ENCODE assay signal across 20 cellular contexts in genomic region chr3:64494530-64494929, GRCh38.
"Had no signal": no experiment of that assay in that cellular context is flagged by ENCODE, and none has a peak within 500 bp of the region (broad histone marks: within the 10 kb centered on the region; RNA-seq: fewer than 3 reads in every experiment).

No MANE protein-coding gene starts in this region.

- H3K4me1 ChIP-seq: tibial artery, uterus had no signal

- DNase-seq: activated CD4-positive, alpha-beta T cell treated with anti-CD3 and anti-CD28 coated beads, Interleukin-2, amount 10 ng/mL, durations not matched to agents 24 days and 14 days; activated CD4-positive, CD25-positive, alpha-beta regulatory T cell; activated CD8-positive, alpha-beta memory T cell treated with anti-CD3 and anti-CD28 coated beads, Interleukin-2, amount 50 U/mL, for 48 hours; activated CD8-positive, alpha-beta T cell treated with anti-CD3 and anti-CD28 coated beads, Interleukin-2, amount 10 ng/mL, durations not matched to agents 7 days and 5 days; activated gamma-delta T cell; activated T-cell treated with anti-CD3 and anti-CD28 coated beads, Interleukin-2, amount 50 U/mL, for 72 hours; amniotic stem cell; effector CD4-positive, alpha-beta T cell; foreskin melanocyte; head of caudate nucleus; immature natural killer cell; left colon; mucosa of descending colon; naive thymus-derived CD4-positive, alpha-beta T cell; stimulated activated CD4-positive, alpha-beta T cell treated with anti-CD3 and anti-CD28 coated beads, Interleukin-2, amount 100 ng/mL, for 48 hours; stimulated activated naive B cell treated with anti-CD40 and anti-IgM and Interleukin-4, amounts not matched to agents 10 μg/mL and 1 μg/mL and 100 μg/mL, for 72 hours; tibial artery; uterus had no signal

- H3K36me3 ChIP-seq: tibial artery, uterus had no signal

- H3K27me3 ChIP-seq: uterus had no signal

- H3K4me3 ChIP-seq: coronary artery, mucosa of descending colon, tibial artery, uterus had no signal

- H3K9me3 ChIP-seq: mucosa of descending colon, tibial artery, uterus had no signal

- H3K27ac ChIP-seq: coronary artery, parathyroid adenoma, tibial artery, uterus had no signal
